Comparison of ENCODE assay signal across 15 cellular contexts in genomic region chr5:22754155-22754554, GRCh38.
"Had no signal": no experiment of that assay in that cellular context is flagged by ENCODE, and none has a peak within 500 bp of the region (broad histone marks: within the 10 kb centered on the region; RNA-seq: fewer than 3 reads in every experiment).

No MANE protein-coding gene starts in this region.

- DNase-seq: activated CD4-positive, alpha-beta T cell treated with anti-CD3 and anti-CD28 coated beads for 1 hour; activated CD4-positive, alpha-beta T cell treated with anti-CD3 and anti-CD28 coated beads, Interleukin-2, amount 50 U/mL, for 4 hours; activated naive CD4-positive, alpha-beta T cell treated with anti-CD3 and anti-CD28 coated beads, Interleukin-2, amount 10 ng/mL, durations not matched to agents 7 days and 5 days; colonic mucosa; hypothalamus; kidney glomerular epithelial cell; nucleus accumbens; T-helper 9 cell; thyroid gland; uterus had no signal

- H3K27ac ChIP-seq: cardiac muscle cell, colonic mucosa, esophagus muscularis mucosa, thyroid gland, uterus, VCaP had no signal

- H3K4me3 ChIP-seq: cardiac muscle cell, colonic mucosa, esophagus muscularis mucosa, thyroid gland, uterus had no signal

- H3K36me3 ChIP-seq: cardiac muscle cell, colonic mucosa, esophagus muscularis mucosa, thyroid gland, uterus had no signal

- H3K9me3 ChIP-seq: colonic mucosa, esophagus muscularis mucosa, thyroid gland, uterus had no signal

- H3K4me1 ChIP-seq: colonic mucosa, esophagus muscularis mucosa, thyroid gland, uterus had no signal

- H3K27me3 ChIP-seq: cardiac muscle cell, colonic mucosa, esophagus muscularis mucosa, thyroid gland, uterus had no signal

- ATAC-seq: natural killer cell treated with Interleukin-12 subunit alpha and Interleukin-12 subunit beta and Interleukin-15 and Interleukin-18, amount 100 ng/mL, for 72 hours; stimulated activated effector memory CD8-positive, alpha-beta T cell treated with anti-CD3 and anti-CD28 coated beads, Interleukin-12 subunit alpha, Interleukin-12 subunit beta, amount 100 ng/mL, for 72 hours had no signal
